Comparison of ENCODE assay signal across 26 cellular contexts in the genomic region with DNA sequence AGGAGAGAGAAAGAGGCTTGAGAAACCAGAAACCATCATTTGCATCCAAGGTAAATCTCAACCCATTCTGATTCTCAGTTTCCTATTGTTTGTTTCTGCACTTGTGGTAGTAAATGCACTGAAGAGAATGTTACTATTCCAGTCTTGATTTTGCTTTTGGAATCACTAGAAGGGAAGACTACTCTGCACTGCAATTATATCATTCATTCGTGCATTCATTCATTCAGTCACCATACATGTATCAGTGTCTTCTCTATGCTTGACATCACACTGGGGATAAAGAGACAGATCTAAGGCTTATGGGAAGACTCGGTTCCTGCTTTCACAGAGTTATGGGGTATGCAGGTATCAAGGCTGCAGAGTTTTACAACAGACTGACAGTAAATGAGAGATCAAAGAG.
A peak's percentile ranks its signal among the peaks of the same experiment; 100 is the strongest.
DNase-seq lines count a peak whose midpoint lies in the region; ATAC-seq, FAIRE-seq and TF ChIP-seq lines count a peak whose summit lies in the region.
"Had no signal": no experiment of that assay in that cellular context is flagged by ENCODE, and none has a peak within 500 bp of the region (broad histone marks: within the 10 kb centered on the region; RNA-seq: fewer than 3 reads in every experiment).

No MANE protein-coding gene starts in this region.

- CTCF ChIA-PET in K562 (lab: Yijun Ruan, JAX; ENCODE audit: low intra/inter-chr PET ratio) = no interaction called here

- POLR2A ChIA-PET in K562 (lab: Yijun Ruan, JAX) = no interaction called here

- in situ Hi-C loops in K562 (cut with MboI) = no loop called here

- H2AFZ ChIP-seq in K562 (ENCODE audit: low read depth, low read length) = no peak overlapping the region
- H2AFZ ChIP-seq: GM23248 had no signal

- TF ChIP-seq POLR2A in GM12892 (IDR thresholded peaks at IDR 0.05; ENCODE audit: low read depth, low read length) = no peak
- TF ChIP-seq POLR2A in K562 (conservative IDR thresholded peaks at IDR 0.05) = no peak

- peaks cover 2% of the 10 kb centered on the region for H3K27me3 Mint-ChIP-seq in T-helper 2 cell treated with Interferon-gamma antibody and Interleukin-4, amounts not matched to agents 5 μg/mL and 100 μg/mL, for 36 hours (ENCODE audit: low read depth)
- H3K27me3 Mint-ChIP-seq: CD4-positive, alpha-beta T cell had no signal

- no peak overlapping the region for H3K9ac ChIP-seq in K562 (ENCODE audit: insufficient read depth in 1 of 2, low read depth in 2 of 2, low read length in 2 of 2)
- H3K9ac ChIP-seq: BLaER1 treated with 17β-estradiol and CSF1 and Interleukin-3, amounts not matched to agents 10 nM and 100 nM; GM23248 had no signal

- H3K4me3 ChIP-seq in GM12865 (ENCODE audit: low read depth, low read length) = no peak overlapping the region
- no peak overlapping the region for H3K4me3 ChIP-seq in K562
- H3K4me3 ChIP-seq: A549; BLaER1 treated with 17β-estradiol and CSF1 and Interleukin-3, amounts not matched to agents 10 nM and 100 nM; GM23248 had no signal

- no peak for TF ChIP-seq RAD21 in K562 (CRISPR knock-in tag; conservative IDR thresholded peaks at IDR 0.05 in 1 of 2, IDR thresholded peaks at IDR 0.05 in 1 of 2)

- no peaks in the 10 kb centered on the region for H3K27me3 ChIP-seq in K562 (ENCODE audit: control insufficient read depth in 2 of 2, insufficient read depth in 2 of 2, low read length in 2 of 2)
- H3K27me3 ChIP-seq: BE2C; BLaER1 treated with 17β-estradiol and CSF1 and Interleukin-3, amounts not matched to agents 10 nM and 100 nM had no signal

- H3K79me2 ChIP-seq in K562 (ENCODE audit: control insufficient read depth, insufficient read depth, low read length) = no peaks in the 10 kb centered on the region

- intact Hi-C loops in K562 (cut with micrococcal nuclease) (no loop called here), left colon (cut with DNase I, micrococcal nuclease) (no loop called here)

- no peak for TF ChIP-seq CTCF in GM12865 (IDR thresholded peaks at IDR 0.05; ENCODE audit: insufficient read depth, low read depth, low read length, missing control alignments)
- no peak for TF ChIP-seq CTCF in K562 (IDR thresholded peaks at IDR 0.05 in 2 of 3, conservative IDR thresholded peaks at IDR 0.05 in 1 of 3; ENCODE audit: insufficient read depth in 2 of 3, low read depth in 1 of 3, low read length in 3 of 3)

- H4K20me1 ChIP-seq in K562 (replicated peaks; ENCODE audit: control insufficient read depth, insufficient read depth, low read length) = no peaks in the 10 kb centered on the region
- H4K20me1 ChIP-seq: BLaER1 treated with 17β-estradiol and CSF1 and Interleukin-3, amounts not matched to agents 10 nM and 100 nM had no signal

- DNase-seq in T-helper 2 cell treated with Interferon-gamma antibody and Interleukin-4, amounts not matched to agents 5 μg/mL and 100 μg/mL, for 36 hours (ENCODE audit: low spot score) = no peak
- DNase-seq in T-helper 2 cell (no peak), GM12865 (ENCODE audit: low read depth) (peak; percentile 4), GM12892 (ENCODE audit: insufficient read length) (no peak), K562 (ENCODE audit: extremely low read depth in 1 of 4, low spot score in 3 of 4) (no peak), left colon (no peak)
- DNase-seq: 8988T; ACHN; AML-193; BE2C; Calu3; CD4-positive, alpha-beta T cell; CD8-positive, alpha-beta memory T cell; COR-L47; DMS53; DMS79 treated with DMSO at 0.1 percent for 48 hours; GF-D8; GM23248; H7; HCEC 1CT had no signal

- H3K4me1 Mint-ChIP-seq in T-helper 2 cell treated with Interferon-gamma antibody and Interleukin-4, amounts not matched to agents 5 μg/mL and 100 μg/mL, for 36 hours (ENCODE audit: low read depth) = peaks cover 64% of the 10 kb centered on the region

- H3K9me3 ChIP-seq in K562 (replicated peaks; ENCODE audit: control insufficient read depth, insufficient read depth, low read depth, low read length) = no peaks in the 10 kb centered on the region
- H3K9me3 ChIP-seq: A549; BE2C; BLaER1 treated with 17β-estradiol and CSF1 and Interleukin-3, amounts not matched to agents 10 nM and 100 nM had no signal

- TF ChIP-seq EP300 in K562 (IDR thresholded peaks at IDR 0.05; ENCODE audit: low read length) = no peak

- WGBS in K562 (ENCODE audit: insufficient coverage, low coverage, missing lambda C conversion rate) = 27% methylated on average over 2 of the region's 2 CpGs

- H3K4me2 ChIP-seq in K562 (ENCODE audit: insufficient read depth, low read length) = no peak overlapping the region
- H3K4me2 ChIP-seq: A549; BLaER1 treated with 17β-estradiol and CSF1 and Interleukin-3, amounts not matched to agents 10 nM and 100 nM had no signal

- H3K36me3 Mint-ChIP-seq in T-helper 2 cell treated with Interferon-gamma antibody and Interleukin-4, amounts not matched to agents 5 μg/mL and 100 μg/mL, for 36 hours (ENCODE audit: low read depth) = peaks cover 18% of the 10 kb centered on the region
- H3K36me3 Mint-ChIP-seq: CD14-positive monocyte; CD8-positive, alpha-beta memory T cell had no signal

- FAIRE-seq in GM12892 (lab: Jason Lieb, UNC) (peak; percentile 61), K562 (lab: Jason Lieb, UNC) (no peak)
- FAIRE-seq: A549, GM19239, H1 had no signal

- no peak overlapping the region for H3K27ac ChIP-seq in K562 (ENCODE audit: extremely low read depth, low read depth, low read length)
- H3K27ac ChIP-seq: A549; BLaER1 treated with 17β-estradiol and CSF1 and Interleukin-3, amounts not matched to agents 10 nM and 100 nM; GM23248 had no signal

- H3K27ac Mint-ChIP-seq in T-helper 2 cell treated with Interferon-gamma antibody and Interleukin-4, amounts not matched to agents 5 μg/mL and 100 μg/mL, for 36 hours = peak overlapping the region; percentile 0
- H3K27ac Mint-ChIP-seq: CD14-positive monocyte; CD4-positive, alpha-beta T cell; CD8-positive, alpha-beta memory T cell had no signal

- no peaks in the 10 kb centered on the region for H3K9me1 ChIP-seq in K562 (ENCODE audit: control insufficient read depth, insufficient read depth, low read length)

- ATAC-seq in K562 (no peak), GM18870 (IDR thresholded peaks at IDR 0.05; ENCODE audit: unreplicated experiment) (no peak), left colon (no peak)
- ATAC-seq: A549 had no signal

- peak overlapping the region; percentile 18 for H3K4me3 Mint-ChIP-seq in T-helper 2 cell treated with Interferon-gamma antibody and Interleukin-4, amounts not matched to agents 5 μg/mL and 100 μg/mL, for 36 hours
- H3K4me3 Mint-ChIP-seq: CD14-positive monocyte; CD4-positive, alpha-beta T cell; CD8-positive, alpha-beta memory T cell had no signal

- no peaks in the 10 kb centered on the region for H3K36me3 ChIP-seq in K562 (ENCODE audit: control insufficient read depth, insufficient read depth, low read length)
- H3K36me3 ChIP-seq: BE2C; BLaER1 treated with 17β-estradiol and CSF1 and Interleukin-3, amounts not matched to agents 10 nM and 100 nM had no signal

- BruUV-seq in K562 (replicated peaks; lab: Mats Ljungman, UMichigan) = no TSS peak

- H3K9me3 Mint-ChIP-seq in T-helper 2 cell treated with Interferon-gamma antibody and Interleukin-4, amounts not matched to agents 5 μg/mL and 100 μg/mL, for 36 hours = peaks cover 14% of the 10 kb centered on the region
- H3K9me3 Mint-ChIP-seq: CD14-positive monocyte; CD4-positive, alpha-beta T cell had no signal

- peaks cover 5 to 28% of the 10 kb centered on the region in 2 experiments; a peak in 3 of 5 replicates for H3K4me1 ChIP-seq in K562 (replicated peaks in 1 of 2; ENCODE audit: control insufficient read depth in 2 of 2, insufficient read depth in 2 of 2, low read length in 2 of 2)
- H3K4me1 ChIP-seq: BE2C had no signal

TF ChIP-seq in K562, 482 proteins besides CTCF, POLR2A, EP300 and RAD21:
- no peak for TF ChIP-seq ELF4 (CRISPR knock-in tag; IDR thresholded peaks at IDR 0.05)
- TF ChIP-seq KLF1 (tag; IDR thresholded peaks at IDR 0.05) = no peak
- TF ChIP-seq ZNF24 (IDR thresholded peaks at IDR 0.05) = peak; percentile 87
- TF ChIP-seq MYNN (IDR thresholded peaks at IDR 0.05) = no peak
- no peak for TF ChIP-seq MYNN (CRISPR knock-in tag; IDR thresholded peaks at IDR 0.05)
